20 cellular contexts compared by ENCODE assay signal in the genomic region with DNA sequence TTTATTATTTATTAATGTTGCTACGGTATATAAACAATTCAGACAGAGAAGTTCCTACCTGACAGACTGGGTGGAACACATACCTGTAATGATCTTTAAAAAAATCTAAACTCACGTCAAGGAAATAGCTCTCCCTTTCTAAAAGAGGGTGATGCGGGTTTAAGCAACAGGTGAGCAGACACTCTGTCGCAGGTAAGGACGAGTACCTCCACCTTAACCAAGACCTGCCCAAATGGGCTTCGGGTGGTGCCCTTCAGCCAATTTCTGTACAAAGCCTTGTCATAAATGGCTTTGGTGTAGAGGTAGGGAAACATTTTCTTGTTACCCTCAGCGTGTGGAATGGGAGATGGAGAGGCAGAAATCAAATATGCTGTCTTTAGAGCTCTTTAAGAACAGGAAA.
"Had no signal": no experiment of that assay in that cellular context is flagged by ENCODE, and none has a peak within 500 bp of the region (broad histone marks: within the 10 kb centered on the region; RNA-seq: fewer than 3 reads in every experiment).

No MANE protein-coding gene starts in this region.

- H3K27me3 ChIP-seq: body of pancreas, colonic mucosa, suprapubic skin, transverse colon had no signal

- H3K27ac ChIP-seq: body of pancreas, colonic mucosa, transverse colon, VCaP had no signal

- H3K4me3 Mint-ChIP-seq: activated CD4-positive, alpha-beta memory T cell treated with anti-CD3 and anti-CD28 coated beads, Interleukin-2, amount 10 ng/mL, durations not matched to agents 7 days and 5 days; stimulated activated naive CD8-positive, alpha-beta T cell treated with anti-CD3 and anti-CD28 coated beads, Interleukin-15, amount 100 ng/mL, for 72 hours had no signal

- H3K36me3 ChIP-seq: colonic mucosa, prostate gland, suprapubic skin, transverse colon had no signal

- H3K4me3 ChIP-seq: body of pancreas, colonic mucosa, prostate gland, skin epidermis, suprapubic skin, transverse colon had no signal

- H3K27me3 Mint-ChIP-seq: activated CD4-positive, alpha-beta memory T cell treated with anti-CD3 and anti-CD28 coated beads, Interleukin-2, amount 10 ng/mL, durations not matched to agents 7 days and 5 days; stimulated activated naive CD8-positive, alpha-beta T cell treated with anti-CD3 and anti-CD28 coated beads, Interleukin-15, amount 100 ng/mL, for 72 hours had no signal

- DNase-seq: activated CD4-positive, alpha-beta memory T cell treated with anti-CD3 and anti-CD28 coated beads, Interleukin-2, amount 10 ng/mL, durations not matched to agents 7 days and 5 days; activated CD4-positive, alpha-beta T cell treated with anti-CD3 and anti-CD28 coated beads for 1 hour; activated gamma-delta T cell treated with Interleukin-2 at 50 U/mL for 16 hours; body of pancreas; central memory CD4-positive, alpha-beta T cell; colonic mucosa; foreskin melanocyte; glutamatergic neuron; hippocampal formation; left cardiac atrium; right cardiac atrium; stimulated activated CD4-positive, alpha-beta T cell treated with anti-CD3 and anti-CD28 coated beads, Interleukin-15, amount 100 ng/mL, for 24 hours; stimulated activated CD4-positive, alpha-beta T cell treated with anti-CD3 and anti-CD28 coated beads, Interleukin-2, amount 100 ng/mL, for 48 hours; stimulated activated naive CD8-positive, alpha-beta T cell treated with anti-CD3 and anti-CD28 coated beads, Interleukin-15, amount 100 ng/mL, for 72 hours; T-helper 2 cell; transverse colon had no signal

- H3K27ac Mint-ChIP-seq: activated CD4-positive, alpha-beta memory T cell treated with anti-CD3 and anti-CD28 coated beads, Interleukin-2, amount 10 ng/mL, durations not matched to agents 7 days and 5 days; stimulated activated naive CD8-positive, alpha-beta T cell treated with anti-CD3 and anti-CD28 coated beads, Interleukin-15, amount 100 ng/mL, for 72 hours had no signal

- H3K4me1 ChIP-seq: colonic mucosa had no signal

- ATAC-seq: body of pancreas; left cardiac atrium; right cardiac atrium; stimulated activated naive CD8-positive, alpha-beta T cell treated with anti-CD3 and anti-CD28 coated beads, Interleukin-15, amount 100 ng/mL, for 72 hours had no signal

- H3K9me3 ChIP-seq: body of pancreas, colonic mucosa, prostate gland, suprapubic skin, transverse colon had no signal

- H3K9me3 Mint-ChIP-seq: activated CD4-positive, alpha-beta memory T cell treated with anti-CD3 and anti-CD28 coated beads, Interleukin-2, amount 10 ng/mL, durations not matched to agents 7 days and 5 days; stimulated activated naive CD8-positive, alpha-beta T cell treated with anti-CD3 and anti-CD28 coated beads, Interleukin-15, amount 100 ng/mL, for 72 hours had no signal
